In the genomic region with DNA sequence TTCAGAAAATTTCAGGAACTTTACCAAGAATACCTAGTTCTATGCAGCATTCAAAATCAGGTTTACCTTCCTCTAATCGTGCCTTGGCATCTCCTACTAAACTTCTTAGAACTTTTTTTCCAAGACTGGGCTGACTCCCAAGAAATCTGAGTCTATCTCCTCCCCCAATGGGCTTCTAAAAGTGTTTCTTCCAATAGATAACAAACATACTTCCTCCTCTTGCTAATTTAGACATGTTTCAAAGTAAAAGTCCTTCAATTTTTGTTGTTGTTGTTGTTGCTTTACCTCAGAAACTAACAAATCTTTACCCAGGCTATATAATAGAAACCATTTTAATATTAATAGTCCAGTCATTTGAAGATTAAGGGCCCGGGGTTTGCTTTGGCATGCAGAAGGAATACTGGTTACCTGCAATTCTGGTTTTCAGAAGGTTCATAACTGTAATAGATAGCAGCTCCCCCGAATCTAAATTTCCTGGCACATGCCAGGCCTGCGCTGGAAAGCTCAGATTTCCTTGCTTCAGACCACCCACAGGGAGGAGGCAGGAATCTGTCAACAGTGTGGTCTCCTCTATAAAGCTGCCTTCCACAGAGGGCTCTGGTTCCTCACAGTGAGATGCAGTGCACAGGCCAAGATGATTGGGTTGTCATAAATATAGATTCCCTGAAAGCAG, we compare ENCODE assay signal across 14 cellular contexts.
A peak's percentile ranks its signal among the peaks of the same experiment; 100 is the strongest.
DNase-seq lines count a peak whose midpoint lies in the region; ATAC-seq and TF ChIP-seq lines count a peak whose summit lies in the region.
"Had no signal": no experiment of that assay in that cellular context is flagged by ENCODE, and none has a peak within 500 bp of the region (broad histone marks: within the 10 kb centered on the region; RNA-seq: fewer than 3 reads in every experiment).

No MANE protein-coding gene starts in this region.

- H3T11ph ChIP-seq in H9 (ENCODE audit: low read length): no peak overlapping the region

- H4K20me1 ChIP-seq in H9 (ENCODE audit: control insufficient read depth, insufficient read depth, insufficient read length): no peaks in the 10 kb centered on the region

- no peaks in the 10 kb centered on the region for H3K79me1 ChIP-seq in H9 (ENCODE audit: insufficient read depth, low read depth, low read length, poor library complexity, severe bottlenecking)

- no peaks in the 10 kb centered on the region for H3K79me2 ChIP-seq in H9 (ENCODE audit: insufficient read depth, low read length)

- H3K9me3 ChIP-seq in H9 (ENCODE audit: control insufficient read depth, low read depth, low read length): no peaks in the 10 kb centered on the region
- H3K9me3 ChIP-seq in SJCRH30 (replicated peaks): no peaks in the 10 kb centered on the region
- no peaks in the 10 kb centered on the region for H3K9me3 ChIP-seq in prostate gland
- H3K9me3 ChIP-seq: Peyer's patch had no signal

- H3K18ac ChIP-seq in H9 (ENCODE audit: insufficient read length, low read depth, low read length): no peak overlapping the region

- no peak overlapping the region for H3K27ac ChIP-seq in H9 (ENCODE audit: insufficient read length, low read depth, low read length)
- H3K27ac ChIP-seq in SJCRH30: no peak overlapping the region
- no peak overlapping the region for H3K27ac ChIP-seq in prostate gland
- H3K27ac ChIP-seq: Peyer's patch had no signal

- ATAC-seq in GM21360 (IDR thresholded peaks at IDR 0.05; ENCODE audit: unreplicated experiment) (no peak), HG02970 (IDR thresholded peaks at IDR 0.05; ENCODE audit: low FRiP score, unreplicated experiment) (no peak)

- no peak overlapping the region for H3K4me3 ChIP-seq in SJCRH30
- H3K4me3 ChIP-seq in prostate gland: no peak overlapping the region
- H3K4me3 ChIP-seq: Peyer's patch had no signal

- no peaks in the 10 kb centered on the region for H3K36me3 Mint-ChIP-seq in H9 (ENCODE audit: insufficient read depth in 1 of 3, low read depth in 3 of 3)
- H3K36me3 Mint-ChIP-seq: activated CD4-positive, alpha-beta memory T cell treated with anti-CD3 and anti-CD28 coated beads for 36 hours; CD4-positive, CD25-positive, alpha-beta regulatory T cell had no signal

- H3K56ac ChIP-seq in H9 (ENCODE audit: insufficient read length, low read depth, low read length): no peak overlapping the region

- no peaks in the 10 kb centered on the region for H3K4me1 ChIP-seq in H9 (ENCODE audit: insufficient read depth, low read length)
- peaks cover 18% of the 10 kb centered on the region for H3K4me1 ChIP-seq in SJCRH30
- H3K4me1 ChIP-seq in prostate gland (replicated peaks): no peaks in the 10 kb centered on the region
- H3K4me1 ChIP-seq: Peyer's patch had no signal

- H3K36me3 ChIP-seq in SJCRH30 (no peaks in the 10 kb centered on the region), prostate gland (no peaks in the 10 kb centered on the region)
- H3K36me3 ChIP-seq: Peyer's patch had no signal

- no peak overlapping the region for H2AK5ac ChIP-seq in H9 (ENCODE audit: insufficient read length, low read length)

- no peak for TF ChIP-seq POLR2A in prostate gland (IDR thresholded peaks at IDR 0.05)

- no peak overlapping the region for H2BK20ac ChIP-seq in H9 (ENCODE audit: low read depth, low read length, poor library complexity, severe bottlenecking)

- H3K4ac ChIP-seq in H9 (ENCODE audit: low read depth, low read length): no peak overlapping the region

- no peak overlapping the region for H2BK12ac ChIP-seq in H9 (ENCODE audit: insufficient read length, low read depth, low read length)

- no peak overlapping the region for H2BK5ac ChIP-seq in H9 (ENCODE audit: insufficient read length, low read length)

- H4K5ac ChIP-seq in H9 (ENCODE audit: insufficient read length, low read depth, low read length): no peak overlapping the region

- peak; percentile 36 for DNase-seq in H9
- peak; percentile 77 to 87 for DNase-seq in SJCRH30
- DNase-seq in fibroblast of peridontal ligament (ENCODE audit: extremely low read depth): peak; percentile 17
- peak; percentile 38 for DNase-seq in prostate gland (ENCODE audit: low spot score)
- DNase-seq in DMS153 treated with DMSO at 0.1 percent for 48 hours (lab: John Stamatoyannopoulos, UW; ENCODE audit: unreplicated experiment): no peak
- DNase-seq: activated CD4-positive, alpha-beta memory T cell treated with anti-CD3 and anti-CD28 coated beads for 36 hours; activated gamma-delta T cell; CD4-positive, CD25-positive, alpha-beta regulatory T cell; central memory CD4-positive, alpha-beta T cell; NCI-H2029; Peyer's patch had no signal

- H2AFZ ChIP-seq in H9 (ENCODE audit: low read length): no peak overlapping the region

- H2BK15ac ChIP-seq in H9 (ENCODE audit: low read depth, low read length): no peak overlapping the region

- TF ChIP-seq CTCF in H9 (conservative IDR thresholded peaks at IDR 0.05) (no peak), prostate gland (IDR thresholded peaks at IDR 0.05) (no peak)

- H3K27ac Mint-ChIP-seq in H9: peak overlapping the region in 1 of 3 experiments; percentile 36; a peak in 3 of 7 replicates
- H3K27ac Mint-ChIP-seq: activated CD4-positive, alpha-beta memory T cell treated with anti-CD3 and anti-CD28 coated beads for 36 hours; CD4-positive, CD25-positive, alpha-beta regulatory T cell; T-helper 2 cell treated with Interferon-gamma antibody and Interleukin-4, amounts not matched to agents 5 μg/mL and 100 μg/mL, for 36 hours had no signal

- H3K27me3 ChIP-seq in H9 (ENCODE audit: insufficient read depth, low read length) (no peaks in the 10 kb centered on the region), SJCRH30 (no peaks in the 10 kb centered on the region), prostate gland (replicated peaks; ENCODE audit: insufficient read depth) (no peaks in the 10 kb centered on the region)
- H3K27me3 ChIP-seq: Peyer's patch had no signal

- peaks cover 11% of the 10 kb centered on the region in 2 experiments for H3K4me1 Mint-ChIP-seq in H9
- H3K4me1 Mint-ChIP-seq: CD4-positive, CD25-positive, alpha-beta regulatory T cell had no signal

- H3K9ac ChIP-seq in H9 (ENCODE audit: extremely low read depth, insufficient read length, low read length): no peak overlapping the region

- no CpG with 5 or more reads among the region's 4 CpGs for WGBS in H9 (ENCODE audit: extremely low coverage, insufficient read length, low lambda C conversion rate)
- WGBS in prostate gland: 15% methylated on average over 4 of the region's 4 CpGs

- H3K23me2 ChIP-seq in H9 (ENCODE audit: insufficient read length, low read depth, low read length, poor library complexity, severe bottlenecking): no peaks in the 10 kb centered on the region

- intact Hi-C loops in prostate gland (cut with DNase I): no loop called here

- H4K91ac ChIP-seq in H9 (ENCODE audit: insufficient read length, low read depth, low read length): no peak overlapping the region

- H4K8ac ChIP-seq in H9 (replicated peaks; ENCODE audit: insufficient read length, low read depth, low read length): no peak overlapping the region

- no peaks in the 10 kb centered on the region for H3K27me3 Mint-ChIP-seq in H9 (ENCODE audit: low read depth)
- H3K27me3 Mint-ChIP-seq: activated CD4-positive, alpha-beta memory T cell treated with anti-CD3 and anti-CD28 coated beads for 36 hours had no signal

- no peak overlapping the region for H3K4me3 Mint-ChIP-seq in H9
- H3K4me3 Mint-ChIP-seq: activated CD4-positive, alpha-beta memory T cell treated with anti-CD3 and anti-CD28 coated beads for 36 hours; CD4-positive, CD25-positive, alpha-beta regulatory T cell; T-helper 2 cell treated with Interferon-gamma antibody and Interleukin-4, amounts not matched to agents 5 μg/mL and 100 μg/mL, for 36 hours had no signal

- no peaks in the 10 kb centered on the region for H3K9me3 Mint-ChIP-seq in H9
- H3K9me3 Mint-ChIP-seq: activated CD4-positive, alpha-beta memory T cell treated with anti-CD3 and anti-CD28 coated beads for 36 hours; T-helper 2 cell treated with Interferon-gamma antibody and Interleukin-4, amounts not matched to agents 5 μg/mL and 100 μg/mL, for 36 hours had no signal

- no peak overlapping the region for H3K23ac ChIP-seq in H9 (ENCODE audit: insufficient read length, low read depth, low read length)

- H3K14ac ChIP-seq in H9 (ENCODE audit: insufficient read depth, low read length): no peak overlapping the region

- H3K4me2 ChIP-seq in H9 (ENCODE audit: insufficient read depth, insufficient read length, low read length): no peak overlapping the region

- H2BK120ac ChIP-seq in H9 (ENCODE audit: low read depth, low read length, poor library complexity, severe bottlenecking): no peak overlapping the region
